In the genomic region with DNA sequence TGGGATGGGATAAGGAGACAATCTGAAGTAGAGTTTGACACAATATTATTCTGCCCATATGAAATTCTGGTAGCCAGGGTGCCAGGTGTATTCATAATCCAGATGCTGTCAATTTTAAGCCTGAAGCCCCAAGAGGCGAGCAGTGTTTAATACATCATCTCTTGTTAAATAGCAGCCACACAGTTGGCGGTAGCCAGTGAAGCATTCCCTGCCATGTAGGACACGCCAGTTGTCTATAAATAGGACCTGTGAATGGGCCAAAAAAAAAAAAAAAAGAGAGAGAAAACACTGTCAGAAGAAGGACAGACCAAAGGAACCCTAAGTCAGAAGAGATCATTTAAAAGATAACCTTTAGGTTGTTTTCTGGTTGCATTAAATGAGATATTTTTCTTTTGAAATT, we compare ENCODE assay signal across 1 cellular context. TPM values are rescaled to one million over a fixed set of nuclear protein-coding genes. Genes with fewer than 3 reads are reported as not detected.
"Had no signal": no experiment of that assay in that cellular context is flagged by ENCODE, and none has a peak within 500 bp of the region (broad histone marks: within the 10 kb centered on the region; RNA-seq: fewer than 3 reads in every experiment).

No MANE protein-coding gene starts in this region.

RNA-seq across cellular contexts. Expression of a gene that starts 33.0 kb away (rescaled TPM):
- polyA plus RNA-seq: GM23338 had no signal
